Comparison of ENCODE assay signal across 1 cellular context in the genomic region with DNA sequence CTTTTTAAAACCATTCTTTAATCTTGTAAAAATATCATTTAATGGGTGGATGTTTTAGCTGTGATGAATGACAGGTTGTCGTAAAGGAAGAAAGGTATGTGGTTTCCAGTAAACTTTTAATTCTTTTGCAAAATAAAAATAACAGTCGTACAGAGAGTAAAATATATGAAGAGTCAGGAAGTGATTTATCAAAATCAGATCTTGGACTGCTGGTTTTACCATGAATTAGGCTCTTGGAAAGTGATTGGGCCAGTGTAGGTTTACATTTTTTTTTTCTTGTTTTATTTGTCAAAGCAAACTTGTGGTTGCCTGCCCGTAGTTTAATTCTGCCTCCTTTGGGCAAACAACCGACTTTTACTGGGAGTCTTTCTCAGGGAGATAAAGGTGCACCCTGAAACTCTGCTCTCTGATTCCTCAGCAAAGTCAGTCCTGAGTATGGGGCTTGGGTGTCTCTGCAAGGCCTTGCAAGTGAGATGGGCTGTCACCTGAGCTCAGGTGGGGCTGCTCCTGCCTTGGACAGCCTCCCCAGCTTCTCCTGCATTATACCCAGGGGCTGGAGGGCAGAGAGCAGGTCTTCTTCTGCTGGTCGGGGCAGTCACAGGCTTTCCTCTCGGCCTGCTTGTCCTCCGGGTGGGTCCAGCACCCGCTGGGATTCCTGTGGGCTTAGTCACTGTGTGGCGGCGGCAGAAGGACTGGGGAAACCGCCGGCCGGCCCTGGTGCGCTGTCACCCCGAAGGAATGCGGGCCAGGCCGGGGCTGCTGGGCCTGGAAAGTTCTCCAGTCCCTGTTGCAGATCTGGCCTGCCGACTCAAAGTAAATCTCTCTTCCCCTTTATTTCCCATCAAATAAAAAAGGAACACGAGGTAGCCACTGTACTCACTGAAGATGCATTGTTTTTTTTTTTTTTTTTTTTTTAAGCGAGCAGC.
TF ChIP-seq lines count a peak whose summit lies in the region.

No MANE protein-coding gene starts in this region.

TF ChIP-seq in HepG2, 621 proteins besides CTCF, POLR2A, EP300 and RAD21 (continued from another document and continues in another):
- TF ChIP-seq ZHX2 (IDR thresholded peaks at IDR 0.05; ENCODE audit: low read depth) (no peak), ZHX2 (CRISPR knock-in tag; IDR thresholded peaks at IDR 0.05; ENCODE audit: borderline replicate concordance) (no peak), PHB2 (IDR thresholded peaks at IDR 0.05; ENCODE audit: partially characterized antibody) (no peak), AHR (CRISPR knock-in tag; IDR thresholded peaks at IDR 0.05) (no peak), PAWR (CRISPR knock-in tag; IDR thresholded peaks at IDR 0.05; ENCODE audit: borderline replicate concordance) (no peak), ZNF768 (CRISPR knock-in tag; IDR thresholded peaks at IDR 0.05) (no peak; the same call in 1 of the 2 replicates), JARID2 (CRISPR knock-in tag; IDR thresholded peaks at IDR 0.05; ENCODE audit: insufficient replicate concordance) (no peak), ZNF260 (CRISPR knock-in tag; IDR thresholded peaks at IDR 0.05; ENCODE audit: borderline replicate concordance, low read depth) (no peak), ZNF263 (CRISPR knock-in tag; IDR thresholded peaks at IDR 0.05) (no peak), GATAD1 (CRISPR knock-in tag; IDR thresholded peaks at IDR 0.05) (no peak), ZNF451 (CRISPR knock-in tag; IDR thresholded peaks at IDR 0.05) (0 out of 2 replicates have a peak, but pooled peaks have one; percentile 63), AKNA (CRISPR knock-in tag; IDR thresholded peaks at IDR 0.05; ENCODE audit: borderline replicate concordance) (no peak), ZNF577 (CRISPR knock-in tag; IDR thresholded peaks at IDR 0.05; ENCODE audit: borderline replicate concordance, low read depth) (no peak), PCBP2 (optimal IDR thresholded peaks at IDR 0.05; ENCODE audit: low read depth, low read length, poor library complexity, severe bottlenecking) (no peak), SYNCRIP (IDR thresholded peaks at IDR 0.05; ENCODE audit: insufficient read depth, low read depth, low read length) (no peak), HNF4A (CRISPR knock-in tag; IDR thresholded peaks at IDR 0.05) (peak; percentile 44; the same call in 1 of the 2 replicates), MXI1 (IDR thresholded peaks at IDR 0.05; ENCODE audit: borderline replicate concordance, low read depth, low read length) (peak; percentile 26; the same call in 1 of the 3 replicates), ZNF446 (CRISPR knock-in tag; IDR thresholded peaks at IDR 0.05) (no peak), ZZZ3 (CRISPR knock-in tag; IDR thresholded peaks at IDR 0.05; ENCODE audit: borderline replicate concordance) (no peak), RARG (CRISPR knock-in tag; IDR thresholded peaks at IDR 0.05; ENCODE audit: low read depth) (no peak), NCOR1 (IDR thresholded peaks at IDR 0.05; ENCODE audit: borderline replicate concordance, low read length) (no peak), ZNF335 (CRISPR knock-in tag; IDR thresholded peaks at IDR 0.05) (no peak), ARID4A (CRISPR knock-in tag; IDR thresholded peaks at IDR 0.05; ENCODE audit: borderline replicate concordance) (peak; percentile 59; the same call in 1 of the 2 replicates), PHF8 (CRISPR knock-in tag; IDR thresholded peaks at IDR 0.05) (peak; percentile 63; the same call in 1 of the 2 replicates), ISL2 (CRISPR knock-in tag; IDR thresholded peaks at IDR 0.05) (0 out of 2 replicates have a peak, but pooled peaks have one; percentile 17), SRSF9 (IDR thresholded peaks at IDR 0.05; ENCODE audit: borderline replicate concordance, insufficient read depth, low read depth, low read length, poor library complexity, severe bottlenecking) (no peak), THAP11 (CRISPR knock-in tag; IDR thresholded peaks at IDR 0.05) (no peak), ZMYM2 (CRISPR knock-in tag; IDR thresholded peaks at IDR 0.05) (no peak)
- TF ChIP-seq, protein P1, sequence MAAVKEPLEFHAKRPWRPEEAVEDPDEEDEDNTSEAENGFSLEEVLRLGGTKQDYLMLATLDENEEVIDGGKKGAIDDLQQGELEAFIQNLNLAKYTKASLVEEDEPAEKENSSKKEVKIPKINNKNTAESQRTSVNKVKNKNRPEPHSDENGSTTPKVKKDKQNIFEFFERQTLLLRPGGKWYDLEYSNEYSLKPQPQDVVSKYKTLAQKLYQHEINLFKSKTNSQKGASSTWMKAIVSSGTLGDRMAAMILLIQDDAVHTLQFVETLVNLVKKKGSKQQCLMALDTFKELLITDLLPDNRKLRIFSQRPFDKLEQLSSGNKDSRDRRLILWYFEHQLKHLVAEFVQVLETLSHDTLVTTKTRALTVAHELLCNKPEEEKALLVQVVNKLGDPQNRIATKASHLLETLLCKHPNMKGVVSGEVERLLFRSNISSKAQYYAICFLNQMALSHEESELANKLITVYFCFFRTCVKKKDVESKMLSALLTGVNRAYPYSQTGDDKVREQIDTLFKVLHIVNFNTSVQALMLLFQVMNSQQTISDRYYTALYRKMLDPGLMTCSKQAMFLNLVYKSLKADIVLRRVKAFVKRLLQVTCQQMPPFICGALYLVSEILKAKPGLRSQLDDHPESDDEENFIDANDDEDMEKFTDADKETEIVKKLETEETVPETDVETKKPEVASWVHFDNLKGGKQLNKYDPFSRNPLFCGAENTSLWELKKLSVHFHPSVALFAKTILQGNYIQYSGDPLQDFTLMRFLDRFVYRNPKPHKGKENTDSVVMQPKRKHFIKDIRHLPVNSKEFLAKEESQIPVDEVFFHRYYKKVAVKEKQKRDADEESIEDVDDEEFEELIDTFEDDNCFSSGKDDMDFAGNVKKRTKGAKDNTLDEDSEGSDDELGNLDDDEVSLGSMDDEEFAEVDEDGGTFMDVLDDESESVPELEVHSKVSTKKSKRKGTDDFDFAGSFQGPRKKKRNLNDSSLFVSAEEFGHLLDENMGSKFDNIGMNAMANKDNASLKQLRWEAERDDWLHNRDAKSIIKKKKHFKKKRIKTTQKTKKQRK (IDR thresholded peaks at IDR 0.05; ENCODE audit: low read length) = no peak
- TF ChIP-seq, protein P2, sequence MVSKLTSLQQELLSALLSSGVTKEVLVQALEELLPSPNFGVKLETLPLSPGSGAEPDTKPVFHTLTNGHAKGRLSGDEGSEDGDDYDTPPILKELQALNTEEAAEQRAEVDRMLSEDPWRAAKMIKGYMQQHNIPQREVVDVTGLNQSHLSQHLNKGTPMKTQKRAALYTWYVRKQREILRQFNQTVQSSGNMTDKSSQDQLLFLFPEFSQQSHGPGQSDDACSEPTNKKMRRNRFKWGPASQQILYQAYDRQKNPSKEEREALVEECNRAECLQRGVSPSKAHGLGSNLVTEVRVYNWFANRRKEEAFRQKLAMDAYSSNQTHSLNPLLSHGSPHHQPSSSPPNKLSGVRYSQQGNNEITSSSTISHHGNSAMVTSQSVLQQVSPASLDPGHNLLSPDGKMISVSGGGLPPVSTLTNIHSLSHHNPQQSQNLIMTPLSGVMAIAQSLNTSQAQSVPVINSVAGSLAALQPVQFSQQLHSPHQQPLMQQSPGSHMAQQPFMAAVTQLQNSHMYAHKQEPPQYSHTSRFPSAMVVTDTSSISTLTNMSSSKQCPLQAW (CRISPR knock-in tag; IDR thresholded peaks at IDR 0.05) = peak; percentile 80
- TF ChIP-seq, protein P3, sequence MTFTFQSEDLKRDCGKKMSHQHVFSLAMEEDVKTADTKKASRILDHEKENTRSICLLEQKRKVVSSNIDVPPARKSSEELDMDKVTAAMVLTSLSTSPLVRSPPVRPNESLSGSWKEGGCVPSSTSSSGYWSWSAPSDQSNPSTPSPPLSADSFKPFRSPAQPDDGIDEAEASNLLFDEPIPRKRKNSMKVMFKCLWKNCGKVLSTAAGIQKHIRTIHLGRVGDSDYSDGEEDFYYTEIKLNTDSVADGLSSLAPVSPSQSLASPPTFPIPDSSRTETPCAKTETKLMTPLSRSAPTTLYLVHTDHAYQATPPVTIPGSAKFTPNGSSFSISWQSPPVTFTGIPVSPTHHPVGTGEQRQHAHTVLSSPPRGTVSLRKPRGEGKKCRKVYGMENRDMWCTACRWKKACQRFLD (CRISPR knock-in tag; IDR thresholded peaks at IDR 0.05; ENCODE audit: borderline replicate concordance) = 0 out of 2 replicates have a peak, but pooled peaks have one; percentile 51
